ENCODE assay signal across 19 cellular contexts in the genomic region with DNA sequence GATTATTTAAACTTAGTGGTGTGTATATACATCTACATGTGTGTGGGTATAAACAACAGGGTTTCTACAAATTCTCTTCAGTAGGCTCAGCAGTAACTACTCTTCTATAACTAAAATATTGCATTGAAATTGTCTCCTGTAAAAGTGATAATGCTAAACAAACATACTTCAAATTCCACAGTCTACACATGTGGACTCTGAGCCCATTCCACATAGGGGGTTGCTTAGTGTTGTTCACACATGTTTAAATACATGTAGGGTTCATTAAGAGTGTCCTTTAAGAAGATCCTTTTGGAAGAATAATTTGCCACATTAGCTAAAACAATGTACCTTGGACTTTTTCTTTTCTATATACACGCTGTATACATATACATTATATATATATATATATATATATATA.
DNase-seq lines count a peak whose midpoint lies in the region; ATAC-seq, FAIRE-seq and TF ChIP-seq lines count a peak whose summit lies in the region.
"Had no signal": no experiment of that assay in that cellular context is flagged by ENCODE, and none has a peak within 500 bp of the region (broad histone marks: within the 10 kb centered on the region; RNA-seq: fewer than 3 reads in every experiment).

No MANE protein-coding gene starts in this region.

- H3K4me1 Mint-ChIP-seq in Caco-2 (ENCODE audit: low read depth, unreplicated experiment) = peaks cover 22% of the 10 kb centered on the region

- no peak for TF ChIP-seq POLR2A in A549 (IDR thresholded peaks at IDR 0.05; ENCODE audit: low read length)

- H4K20me1 ChIP-seq in OCI-LY3 (ENCODE audit: insufficient read depth, low read length) = no peaks in the 10 kb centered on the region

- H3K9ac ChIP-seq in OCI-LY3 (ENCODE audit: low read length) = peak overlapping the region; percentile 45; the same call in 1 of the 2 replicates

- no peaks in the 10 kb centered on the region for H3K27me3 Mint-ChIP-seq in Caco-2 (ENCODE audit: insufficient read depth, unreplicated experiment)
- H3K27me3 Mint-ChIP-seq: CD4-positive, alpha-beta T cell had no signal

- H3K4me3 Mint-ChIP-seq in Caco-2 (ENCODE audit: unreplicated experiment) = peak overlapping the region; percentile 65
- H3K4me3 Mint-ChIP-seq: CD4-positive, alpha-beta T cell; H9 had no signal

- POLR2A ChIA-PET in A549 (lab: Yijun Ruan, JAX) (no interaction called here), Caco-2 (lab: Charles Lee) (no interaction called here)

- no peak overlapping the region for H3K4me3 ChIP-seq in A549
- H3K4me3 ChIP-seq in Caco-2 (ENCODE audit: low read depth, low read length) = no peak overlapping the region
- peak overlapping the region; percentile 35 for H3K4me3 ChIP-seq in OCI-LY3 (ENCODE audit: low read length)
- H3K4me3 ChIP-seq in choroid plexus epithelial cell (ENCODE audit: low read depth, low read length) = no peak overlapping the region
- H3K4me3 ChIP-seq in coronary artery = no peak overlapping the region
- H3K4me3 ChIP-seq: K562 had no signal

- H3K36me3 ChIP-seq in Caco-2 (ENCODE audit: control insufficient read depth, insufficient read depth, low read length) (no peaks in the 10 kb centered on the region), OCI-LY3 (replicated peaks; ENCODE audit: low read depth, low read length) (no peaks in the 10 kb centered on the region)
- H3K36me3 ChIP-seq: BE2C had no signal

- H3K27ac Mint-ChIP-seq in Caco-2 (ENCODE audit: unreplicated experiment) = peak overlapping the region; percentile 76
- H3K27ac Mint-ChIP-seq: CD4-positive, alpha-beta T cell; H9 had no signal

- H3K4me2 ChIP-seq in A549 (peak overlapping the region; percentile 38), OCI-LY3 (ENCODE audit: low read length) (peak overlapping the region; percentile 65)

- no peak overlapping the region for H2AFZ ChIP-seq in OCI-LY3 (ENCODE audit: low read depth, low read length)

- FAIRE-seq in A549 (lab: Jason Lieb, UNC) = no peak
- FAIRE-seq: H1, K562 had no signal

- no TSS peak for BruUV-seq in Caco-2 (replicated peaks; lab: Mats Ljungman, UMichigan)

- H3K79me2 ChIP-seq in OCI-LY3 (ENCODE audit: low read length) = no peaks in the 10 kb centered on the region

- peaks cover 7% of the 10 kb centered on the region for H3K36me3 Mint-ChIP-seq in Caco-2 (ENCODE audit: insufficient read depth, unreplicated experiment)

- DNase-seq in A549 (ENCODE audit: low read depth in 1 of 2, low spot score in 1 of 2) = no peak
- DNase-seq in Caco-2 = peak; percentile 54 to 55
- peak; percentile 27 for DNase-seq in choroid plexus epithelial cell (ENCODE audit: low read depth)
- no peak for DNase-seq in coronary artery (ENCODE audit: low spot score)
- DNase-seq in GM20000 (ENCODE audit: low spot score) = no peak
- no peak for DNase-seq in iPS-NIHi11 (ENCODE audit: low spot score)
- DNase-seq: ACHN; BE2C; C1 segment of cervical spinal cord; CD4-positive, alpha-beta T cell; DMS153; DMS79; GF-D8; H9; IMR-90 had no signal

- H3K27me3 ChIP-seq in Caco-2 (replicated peaks; ENCODE audit: control insufficient read depth, insufficient read depth, low read length) (no peaks in the 10 kb centered on the region), OCI-LY3 (ENCODE audit: low read depth, low read length) (no peaks in the 10 kb centered on the region)
- H3K27me3 ChIP-seq: BE2C had no signal

- ATAC-seq in A549 = peak in 1 of 2 experiments; percentile 46; a peak in 3 of 6 replicates
- ATAC-seq: K562 had no signal

- no peak for TF ChIP-seq EP300 in A549 (IDR thresholded peaks at IDR 0.05)

- CTCF ChIA-PET in A549 (lab: Yijun Ruan, JAX) = interaction anchor here (1.0 to 1.5 kb wide), 2 partner anchors 12 to 226 kb away, joined by 3 to 6 read pairs; no protein-coding TSS in a partner anchor
- CTCF ChIA-PET in Caco-2 (lab: Charles Lee) = no interaction called here

- TF ChIP-seq RAD21 in A549 (conservative IDR thresholded peaks at IDR 0.05 in 1 of 2, IDR thresholded peaks at IDR 0.05 in 1 of 2) = no peak

- H3K9me3 Mint-ChIP-seq in Caco-2 (ENCODE audit: unreplicated experiment) = no peaks in the 10 kb centered on the region
- H3K9me3 Mint-ChIP-seq: CD4-positive, alpha-beta T cell; H9 had no signal

- intact Hi-C loops in Caco-2 (cut with micrococcal nuclease; ENCODE audit: unreplicated experiment) = loop anchor here (1.0 to 5.0 kb wide), 2 partner anchors 11 to 131 kb away; no protein-coding TSS in a partner anchor

- no peaks in the 10 kb centered on the region for H3K9me3 ChIP-seq in A549
- no peaks in the 10 kb centered on the region for H3K9me3 ChIP-seq in Caco-2
- no peaks in the 10 kb centered on the region for H3K9me3 ChIP-seq in OCI-LY3 (ENCODE audit: insufficient read depth, low read length)
- H3K9me3 ChIP-seq: BE2C had no signal

- TF ChIP-seq CTCF in A549 (IDR thresholded peaks at IDR 0.05) = no peak
- TF ChIP-seq CTCF in Caco-2 (IDR thresholded peaks at IDR 0.05; ENCODE audit: insufficient read depth in 1 of 2, low read depth in 1 of 2, low read length in 1 of 2, severe bottlenecking in 1 of 2, unreplicated experiment in 1 of 2) = no peak
- TF ChIP-seq CTCF in OCI-LY3 (IDR thresholded peaks at IDR 0.05; ENCODE audit: low read depth, low read length) = no peak
- TF ChIP-seq CTCF in choroid plexus epithelial cell (conservative IDR thresholded peaks at IDR 0.05; ENCODE audit: low read depth, low read length) = no peak
- TF ChIP-seq CTCF in coronary artery (IDR thresholded peaks at IDR 0.05) = no peak
- TF ChIP-seq CTCF in GM20000 (IDR thresholded peaks at IDR 0.05; ENCODE audit: extremely low read depth, missing control alignments) = no peak

- H3K4me1 ChIP-seq in A549 (peaks cover 31% of the 10 kb centered on the region), Caco-2 (peaks cover 21% of the 10 kb centered on the region), OCI-LY3 (ENCODE audit: low read length) (peaks cover 57% of the 10 kb centered on the region)
- H3K4me1 ChIP-seq: BE2C had no signal

- H3K27ac ChIP-seq in A549 (no peak overlapping the region), OCI-LY3 (ENCODE audit: low read length) (peak overlapping the region; percentile 94), coronary artery (no peak overlapping the region)
- H3K27ac ChIP-seq: HL-60 had no signal

- WGBS in A549 (ENCODE audit: missing lambda C conversion rate) = 76% methylated on average over 1 of the region's 1 CpG

TF ChIP-seq in A549, 52 proteins besides CTCF, POLR2A, EP300 and RAD21:
- TF ChIP-seq BHLHE40 (IDR thresholded peaks at IDR 0.05; ENCODE audit: low read depth, low read length) = no peak
- no peak for TF ChIP-seq CEBPB (IDR thresholded peaks at IDR 0.05)
- no peak for TF ChIP-seq RARB (CRISPR knock-in tag; IDR thresholded peaks at IDR 0.05)
- TF ChIP-seq EHF (CRISPR knock-in tag; IDR thresholded peaks at IDR 0.05) = no peak
- no peak for TF ChIP-seq CHD2 (IDR thresholded peaks at IDR 0.05; ENCODE audit: low read length, partially characterized antibody)
- no peak for TF ChIP-seq MAFK (IDR thresholded peaks at IDR 0.05; ENCODE audit: partially characterized antibody)
- TF ChIP-seq MYC (IDR thresholded peaks at IDR 0.05; ENCODE audit: borderline replicate concordance, low read length) = no peak
- TF ChIP-seq SMC3 (IDR thresholded peaks at IDR 0.05) = no peak
- TF ChIP-seq TP53 (CRISPR knock-in tag; IDR thresholded peaks at IDR 0.05) = no peak
- no peak for TF ChIP-seq HOXA7 (CRISPR knock-in tag; IDR thresholded peaks at IDR 0.05)
- TF ChIP-seq ESRRA (IDR thresholded peaks at IDR 0.05; ENCODE audit: borderline replicate concordance, low read length) = no peak
- TF ChIP-seq HEYL (CRISPR knock-in tag; IDR thresholded peaks at IDR 0.05) = no peak
- TF ChIP-seq, protein P1, sequence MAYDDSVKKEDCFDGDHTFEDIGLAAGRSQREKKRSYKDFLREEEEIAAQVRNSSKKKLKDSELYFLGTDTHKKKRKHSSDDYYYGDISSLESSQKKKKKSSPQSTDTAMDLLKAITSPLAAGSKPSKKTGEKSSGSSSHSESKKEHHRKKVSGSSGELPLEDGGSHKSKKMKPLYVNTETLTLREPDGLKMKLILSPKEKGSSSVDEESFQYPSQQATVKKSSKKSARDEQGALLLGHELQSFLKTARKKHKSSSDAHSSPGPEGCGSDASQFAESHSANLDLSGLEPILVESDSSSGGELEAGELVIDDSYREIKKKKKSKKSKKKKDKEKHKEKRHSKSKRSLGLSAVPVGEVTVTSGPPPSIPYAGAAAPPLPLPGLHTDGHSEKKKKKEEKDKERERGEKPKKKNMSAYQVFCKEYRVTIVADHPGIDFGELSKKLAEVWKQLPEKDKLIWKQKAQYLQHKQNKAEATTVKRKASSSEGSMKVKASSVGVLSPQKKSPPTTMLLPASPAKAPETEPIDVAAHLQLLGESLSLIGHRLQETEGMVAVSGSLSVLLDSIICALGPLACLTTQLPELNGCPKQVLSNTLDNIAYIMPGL (CRISPR knock-in tag; IDR thresholded peaks at IDR 0.05; ENCODE audit: borderline replicate concordance) = no peak
- no peak for TF ChIP-seq NR3C1 (IDR thresholded peaks at IDR 0.05)
- no peak for TF ChIP-seq FOXS1 (CRISPR knock-in tag; IDR thresholded peaks at IDR 0.05)
TF ChIP-seq in A549: peak in this region for 0.

Comparison
In these comparisons a context has a peak if more than half of its experiments do, and no peak if none do; other contexts are left out.
1. DNase-seq: peak in Caco-2 (2 of 2) and choroid plexus epithelial cell (single experiment); none in A549 (0 of 2), coronary artery (single experiment), GM20000 (single experiment) and iPS-NIHi11 (single experiment).